9 cellular contexts compared by ENCODE assay signal in the genomic region with DNA sequence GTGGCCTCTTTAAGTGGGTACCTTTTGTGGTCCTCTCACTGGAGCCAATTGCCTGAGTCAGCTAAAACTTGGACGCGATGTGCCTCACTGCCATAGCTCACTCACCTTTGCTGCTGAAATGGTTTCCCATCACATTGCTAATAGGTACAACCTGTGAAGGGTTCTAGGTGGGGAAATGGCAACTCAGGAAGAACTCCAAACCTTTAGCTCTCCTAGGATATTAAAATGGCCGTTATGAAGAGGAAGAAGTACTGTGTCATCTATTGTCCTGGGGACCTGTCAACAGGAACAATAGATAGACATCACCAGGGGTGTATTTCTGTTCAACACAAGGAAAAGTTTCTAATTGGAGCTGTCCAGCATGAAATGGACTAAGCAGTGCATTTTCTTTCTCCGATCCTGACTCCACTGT. TPM values are rescaled to one million over a fixed set of nuclear protein-coding genes. Genes with fewer than 3 reads are reported as not detected.
DNase-seq lines count a peak whose midpoint lies in the region; ATAC-seq and TF ChIP-seq lines count a peak whose summit lies in the region.
"Had no signal": no experiment of that assay in that cellular context is flagged by ENCODE, and none has a peak within 500 bp of the region (broad histone marks: within the 10 kb centered on the region; RNA-seq: fewer than 3 reads in every experiment).

No MANE protein-coding gene starts in this region.

- no peak for DNase-seq in cardiac muscle cell (ENCODE audit: low read depth in 1 of 2, low spot score in 1 of 2)
- no peak for DNase-seq in cardiac septum (ENCODE audit: low spot score)
- no peak for DNase-seq in brain microvascular endothelial cell
- peak; percentile 28 for DNase-seq in mesenchymal stem cell
- DNase-seq in upper lobe of right lung: no peak
- DNase-seq in NCI-H2029 (lab: John Stamatoyannopoulos, UW): no peak
- no peak for DNase-seq in NCI-H1417 treated with DMSO at 0.1 percent for 48 hours (lab: John Stamatoyannopoulos, UW)
- DNase-seq: DMS153 had no signal

- WGBS in mesenchymal stem cell: 87% methylated on average over 4 of the region's 4 CpGs

- H3K9me3 ChIP-seq in cardiac muscle cell (ENCODE audit: low read depth): no peaks in the 10 kb centered on the region
- no peaks in the 10 kb centered on the region for H3K9me3 ChIP-seq in mesenchymal stem cell (ENCODE audit: control insufficient read depth, low read length)
- no peaks in the 10 kb centered on the region for H3K9me3 ChIP-seq in upper lobe of right lung

- no peak overlapping the region for H4K8ac ChIP-seq in mesenchymal stem cell (ENCODE audit: low read length)

- intact Hi-C loops in cardiac septum (cut with DNase I): loop anchor here (5.0 kb wide), 1 partner anchor 60 kb away; the partner anchor contains the start of gene ZSCAN25
- intact Hi-C loops in upper lobe of right lung (cut with DNase I): no loop called here

- no peak for TF ChIP-seq CTCF in cardiac muscle cell (IDR thresholded peaks at IDR 0.05; ENCODE audit: low read depth, low read length)
- TF ChIP-seq CTCF in brain microvascular endothelial cell (IDR thresholded peaks at IDR 0.05; ENCODE audit: low read depth, low read length, missing control alignments): no peak
- TF ChIP-seq CTCF in upper lobe of right lung (IDR thresholded peaks at IDR 0.05): no peak

- no peak overlapping the region for H2AFZ ChIP-seq in mesenchymal stem cell (ENCODE audit: low read depth, low read length)

- H3K27ac ChIP-seq in cardiac muscle cell (no peak overlapping the region), brain microvascular endothelial cell (no peak overlapping the region), mesenchymal stem cell (ENCODE audit: low read length, poor library complexity, severe bottlenecking) (no peak overlapping the region), upper lobe of right lung (peak overlapping the region; percentile 99)

- peak overlapping the region; percentile 87 for H3K4me3 ChIP-seq in cardiac muscle cell
- peak overlapping the region; percentile 95 for H3K4me3 ChIP-seq in brain microvascular endothelial cell (ENCODE audit: low read depth, low read length)
- H3K4me3 ChIP-seq in mesenchymal stem cell (ENCODE audit: insufficient read depth in 1 of 2, low read depth in 1 of 2, low read length in 2 of 2): peak overlapping the region in 1 of 2 experiments; percentile 98
- H3K4me3 ChIP-seq in upper lobe of right lung: peak overlapping the region; percentile 68

- no peak overlapping the region for H2BK15ac ChIP-seq in mesenchymal stem cell (ENCODE audit: low read depth, poor library complexity, severe bottlenecking)

- in situ Hi-C loops in brain microvascular endothelial cell (cut with HindIII; ENCODE audit: low pct_ligation_motif_present, low sequenced_read_pairs): no loop called here

- H2BK12ac ChIP-seq in mesenchymal stem cell (ENCODE audit: low read length in 2 of 2): no peak overlapping the region

- no peak overlapping the region for H2BK120ac ChIP-seq in mesenchymal stem cell (ENCODE audit: low read depth, low read length)

- H3K36me3 ChIP-seq in cardiac muscle cell: peaks cover 13% of the 10 kb centered on the region
- peaks cover 19% of the 10 kb centered on the region for H3K36me3 ChIP-seq in brain microvascular endothelial cell (replicated peaks)
- peaks cover 11 to 55% of the 10 kb centered on the region in 2 experiments for H3K36me3 ChIP-seq in mesenchymal stem cell (ENCODE audit: control insufficient read depth in 1 of 2, insufficient read depth in 2 of 2, low read depth in 1 of 2, low read length in 2 of 2)
- peaks cover 42% of the 10 kb centered on the region for H3K36me3 ChIP-seq in upper lobe of right lung

- H2AK5ac ChIP-seq in mesenchymal stem cell (ENCODE audit: low read length, severe bottlenecking): no peak overlapping the region

- ATAC-seq in upper lobe of right lung: no peak
- no peak for ATAC-seq in GM21360 (IDR thresholded peaks at IDR 0.05; ENCODE audit: unreplicated experiment)

- no peak overlapping the region for H3K4ac ChIP-seq in mesenchymal stem cell (ENCODE audit: low read depth in 1 of 2, low read length in 2 of 2)

- H3K27me3 ChIP-seq in cardiac muscle cell (no peaks in the 10 kb centered on the region), brain microvascular endothelial cell (replicated peaks) (no peaks in the 10 kb centered on the region), mesenchymal stem cell (ENCODE audit: control insufficient read depth in 1 of 2, insufficient read depth in 1 of 2, low read length in 2 of 2) (no peaks in the 10 kb centered on the region), upper lobe of right lung (no peaks in the 10 kb centered on the region)

- H3K9ac ChIP-seq in mesenchymal stem cell (ENCODE audit: low read length): peak overlapping the region; percentile 100

- H3K23ac ChIP-seq in mesenchymal stem cell (ENCODE audit: low read length in 2 of 2): no peak overlapping the region

- peaks cover 10% of the 10 kb centered on the region for H3K79me1 ChIP-seq in mesenchymal stem cell (replicated peaks; ENCODE audit: low read length, poor library complexity, severe bottlenecking)

- H3K18ac ChIP-seq in mesenchymal stem cell (ENCODE audit: low read depth in 1 of 2, low read length in 2 of 2): no peak overlapping the region

- H3K4me1 ChIP-seq in cardiac muscle cell (ENCODE audit: low read depth) (peaks cover 13% of the 10 kb centered on the region), mesenchymal stem cell (ENCODE audit: control insufficient read depth, insufficient read depth, low read depth, low read length) (peaks cover 10% of the 10 kb centered on the region), upper lobe of right lung (peaks cover 36% of the 10 kb centered on the region)

- no peak overlapping the region for H3K14ac ChIP-seq in mesenchymal stem cell (ENCODE audit: low read length in 2 of 2)

- no peak overlapping the region for H2BK5ac ChIP-seq in mesenchymal stem cell (ENCODE audit: low read depth, low read length, poor library complexity, severe bottlenecking)

- peak overlapping the region; percentile 51 for H3K4me2 ChIP-seq in mesenchymal stem cell (ENCODE audit: low read length, poor library complexity, severe bottlenecking)

- H4K91ac ChIP-seq in mesenchymal stem cell (ENCODE audit: low read length): no peak overlapping the region

RNA-seq across cellular contexts. Expression of gene ZNF655, which starts 1.2 kb away (rescaled TPM):
- 118 and 120 TPM in 2 replicates for total RNA-seq in cardiac muscle cell
- polyA plus RNA-seq in cardiac muscle cell: 45.9 and 48.3 TPM in 2 replicates
- total RNA-seq in cardiac septum: 42.1 TPM
- 38.0 TPM for polyA plus RNA-seq in mesenchymal stem cell (2013, experiment 1 of 2)
- 38.7 TPM for polyA plus RNA-seq in mesenchymal stem cell (2013, experiment 2 of 2)
- total RNA-seq in upper lobe of right lung: 63.1 TPM

RNA-seq across cellular contexts. Expression of gene FAM200A, which starts 5.3 kb away (rescaled TPM):
- total RNA-seq in cardiac muscle cell (6.1 and 8.0 TPM in 2 replicates), cardiac septum (4.9 TPM), upper lobe of right lung (4.9 TPM)
- 11.1 and 11.9 TPM in 2 replicates for polyA plus RNA-seq in cardiac muscle cell
- 3.8 TPM for polyA plus RNA-seq in mesenchymal stem cell (2013, experiment 1 of 2)
- 4.1 TPM for polyA plus RNA-seq in mesenchymal stem cell (2013, experiment 2 of 2)

RNA-seq across cellular contexts. Expression of gene TMEM225B, which starts 40.9 kb away (rescaled TPM):
- 0.81 and 2.3 TPM in 2 replicates for total RNA-seq in cardiac muscle cell
- polyA plus RNA-seq in cardiac muscle cell: 0.17 and 6.3 TPM in 2 replicates
- not detected for total RNA-seq in cardiac septum
- 0.21 TPM for polyA plus RNA-seq in mesenchymal stem cell (2013, experiment 1 of 2)
- 0.16 TPM for polyA plus RNA-seq in mesenchymal stem cell (2013, experiment 2 of 2)
- total RNA-seq in upper lobe of right lung: 1.0 TPM

RNA-seq across cellular contexts. Expression of gene ZKSCAN5, which starts 52.7 kb away (rescaled TPM):
- total RNA-seq in cardiac muscle cell: 13.2 and 17.6 TPM in 2 replicates
- polyA plus RNA-seq in cardiac muscle cell: 6.2 and 12.0 TPM in 2 replicates
- 7.0 TPM for total RNA-seq in cardiac septum
- polyA plus RNA-seq in mesenchymal stem cell (2013, experiment 1 of 2): 7.6 TPM
- polyA plus RNA-seq in mesenchymal stem cell (2013, experiment 2 of 2): 8.2 TPM
- 7.4 TPM for total RNA-seq in upper lobe of right lung

RNA-seq across cellular contexts. Expression of gene ZNF394, which starts 57.1 kb away (rescaled TPM):
- total RNA-seq in cardiac muscle cell: 17.3 and 32.0 TPM in 2 replicates
- 18.7 and 21.9 TPM in 2 replicates for polyA plus RNA-seq in cardiac muscle cell
- 14.9 TPM for total RNA-seq in cardiac septum
- polyA plus RNA-seq in mesenchymal stem cell (2013, experiment 1 of 2): 10.3 TPM
- polyA plus RNA-seq in mesenchymal stem cell (2013, experiment 2 of 2): 10.2 TPM
- total RNA-seq in upper lobe of right lung: 34.5 TPM
